35 cellular contexts compared by ENCODE assay signal in the genomic region with DNA sequence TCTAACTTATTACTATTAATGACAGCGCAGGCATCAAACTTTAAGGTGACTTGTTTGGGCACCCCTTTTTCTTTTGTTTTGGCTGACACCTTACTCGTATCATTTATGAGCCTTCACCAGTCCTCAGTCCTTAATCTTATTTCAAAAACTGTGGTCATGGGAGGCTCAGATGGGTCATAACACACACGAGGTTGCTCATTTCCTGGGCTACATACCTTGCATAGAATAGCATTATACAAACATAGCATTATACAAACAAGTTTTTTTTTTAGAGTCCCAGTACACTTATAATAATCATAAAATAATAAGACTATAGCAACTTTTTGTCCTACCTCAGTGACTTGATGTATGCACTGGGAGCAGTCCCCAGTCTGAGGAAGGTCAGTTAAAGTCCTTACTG. TPM values are rescaled to one million over a fixed set of nuclear protein-coding genes. Genes with fewer than 3 reads are reported as not detected.
"Had no signal": no experiment of that assay in that cellular context is flagged by ENCODE, and none has a peak within 500 bp of the region (broad histone marks: within the 10 kb centered on the region; RNA-seq: fewer than 3 reads in every experiment).

No MANE protein-coding gene starts in this region.

- H2AFZ ChIP-seq: PC-9 had no signal

- DNase-seq: activated CD4-positive, alpha-beta memory T cell treated with anti-CD3 and anti-CD28 coated beads, Interleukin-2, amount 10 ng/mL, durations not matched to agents 7 days and 5 days; activated CD4-positive, alpha-beta T cell treated with anti-CD3 and anti-CD28 coated beads for 1 hour; activated CD4-positive, alpha-beta T cell treated with anti-CD3 and anti-CD28 coated beads for 48 hours; activated CD4-positive, CD25-positive, alpha-beta regulatory T cell; activated CD8-positive, alpha-beta memory T cell treated with anti-CD3 and anti-CD28 coated beads for 24 hours; activated CD8-positive, alpha-beta memory T cell treated with anti-CD3 and anti-CD28 coated beads, Interleukin-2, amount 10 ng/mL, durations not matched to agents 7 days and 5 days; activated CD8-positive, alpha-beta memory T cell treated with anti-CD3 and anti-CD28 coated beads, Interleukin-2, amount 50 U/mL, for 48 hours; activated effector memory CD4-positive, alpha-beta T cell treated with anti-CD3 and anti-CD28 coated beads, Interleukin-2, amount 50 U/mL, for 16 hours; activated naive CD4-positive, alpha-beta T cell; activated naive CD4-positive, alpha-beta T cell treated with anti-CD3 and anti-CD28 coated beads, Interleukin-2, amount 50 U/mL, for 16 hours; activated naive CD8-positive, alpha-beta T cell treated with anti-CD3 and anti-CD28 coated beads for 36 hours; activated T-cell treated with anti-CD3 and anti-CD28 coated beads, Interleukin-2, amount 50 U/mL, for 72 hours; amniotic stem cell; aorta; cerebellar nuclear complex; NCI-H1092 treated with DMSO at 0.1 percent for 48 hours; NCI-H1417; NCI-H187 treated with DMSO at 0.1 percent for 48 hours; NCI-H2081; NCI-H2171 treated with DMSO at 0.1 percent for 48 hours; NCI-H2227 treated with DMSO at 0.1 percent for 48 hours; NCI-H524 treated with DMSO at 0.1 percent for 48 hours; PC-9; SIG-M5; T1000; WERI-Rb-1 had no signal

- H3K36me3 ChIP-seq: WERI-Rb-1 had no signal

- ATAC-seq: activated CD8-positive, alpha-beta memory T cell treated with anti-CD3 and anti-CD28 coated beads, Interleukin-2, amount 10 ng/mL, durations not matched to agents 7 days and 5 days; activated T-cell treated with anti-CD3 and anti-CD28 coated beads, Interleukin-2, amount 50 U/mL, for 72 hours; activated T-helper 17 cell treated with anti-CD3 and anti-CD28 coated beads, Interleukin-2, amount 50 U/mL, for 72 hours; Right ventricle myocardium inferior; SK-N-SH treated with all-trans-retinoic acid at 6 μM for 48 hours had no signal

- H3K4me3 ChIP-seq: PC-9 had no signal

- H3K4me2 ChIP-seq: PC-9 had no signal

- H3K27ac ChIP-seq: PC-9, RWPE1, WERI-Rb-1 had no signal

RNA-seq across cellular contexts. Expression of gene CHAD, which starts 53.9 kb away (rescaled TPM):
- total RNA-seq: activated CD4-positive, alpha-beta memory T cell treated with anti-CD3 and anti-CD28 coated beads, Interleukin-2, amount 10 ng/mL, durations not matched to agents 7 days and 5 days; activated CD8-positive, alpha-beta memory T cell treated with anti-CD3 and anti-CD28 coated beads, Interleukin-2, amount 10 ng/mL, durations not matched to agents 7 days and 5 days; activated naive CD8-positive, alpha-beta T cell treated with anti-CD3 and anti-CD28 coated beads for 36 hours; activated T-cell treated with anti-CD3 and anti-CD28 coated beads, Interleukin-2, amount 50 U/mL, for 72 hours; activated T-helper 17 cell treated with anti-CD3 and anti-CD28 coated beads, Interleukin-2, amount 50 U/mL, for 72 hours; M059J; NCI-H460; PC-9; SK-MEL-5; T-helper 1 cell treated with Interleukin-12 subunit alpha and Interleukin-12 subunit beta and Interleukin-4 antibody, amounts not matched to agents 30 ng/mL and 1 ng/mL, for 36 hours; T-helper 2 cell treated with Interferon-gamma antibody and Interleukin-4, amounts not matched to agents 100 ng/mL and 5 ng/mL, for 36 hours had no signal
